1 cellular context compared by ENCODE assay signal in genomic region chr5:151253604-151253948, GRCh38.
TF ChIP-seq lines count a peak whose summit lies in the region.

No MANE protein-coding gene starts in this region.

TF ChIP-seq in HEK293, 187 proteins besides CTCF, POLR2A, EP300 and RAD21 (continued from another document):
- no peak for TF ChIP-seq ZNF518A (tag by site-specific recombination; conservative IDR thresholded peaks at IDR 0.05; ENCODE audit: low read depth)
- TF ChIP-seq PRDM1 (tag by site-specific recombination; IDR thresholded peaks at IDR 0.05), result no peak
